Comparison of ENCODE assay signal across 9 cellular contexts in genomic region chr11:12376259-12376971, GRCh38.
DNase-seq lines count a peak whose midpoint lies in the region; ATAC-seq, FAIRE-seq and TF ChIP-seq lines count a peak whose summit lies in the region.
"Had no signal": no experiment of that assay in that cellular context is flagged by ENCODE, and none has a peak within 500 bp of the region (broad histone marks: within the 10 kb centered on the region; RNA-seq: fewer than 3 reads in every experiment).

No MANE protein-coding gene starts in this region.

- no peak for FAIRE-seq in H54 (lab: Jason Lieb, UNC)

- no peak for ATAC-seq in HG03196 (IDR thresholded peaks at IDR 0.05; ENCODE audit: unreplicated experiment)

- no peak for TF ChIP-seq POLR2A in H54 (IDR thresholded peaks at IDR 0.05; ENCODE audit: low read depth, low read length)

- no peak overlapping the region for H3K4me3 ChIP-seq in AG09309 (ENCODE audit: control insufficient read depth, low read depth, low read length)

- peak; percentile 57 for DNase-seq in AG09309 (ENCODE audit: low read depth)
- peak; percentile 39 for DNase-seq in NCI-H69 (lab: John Stamatoyannopoulos, UW)
- DNase-seq in epithelial cell of prostate (ENCODE audit: low read depth, low spot score) = no peak
- DNase-seq in KBM-7 = no peak
- no peak for DNase-seq in GM13976 (ENCODE audit: low spot score)
- no peak for DNase-seq in H54 (ENCODE audit: insufficient read length, low spot score)
- DNase-seq: NCI-H1930 had no signal

- peak overlapping the region; percentile 87 for H3K27ac ChIP-seq in epithelial cell of prostate

- peak overlapping the region; percentile 84 to 89 (median 88) for H3K4me3 Mint-ChIP-seq in nephron

- H3K36me3 Mint-ChIP-seq in nephron (ENCODE audit: low read depth) = peaks cover 11% of the 10 kb centered on the region

- no peaks in the 10 kb centered on the region for H3K9me3 Mint-ChIP-seq in nephron

- TF ChIP-seq CTCF in AG09309 (IDR thresholded peaks at IDR 0.05; ENCODE audit: control insufficient read depth, insufficient read depth, low read depth, low read length, missing control alignments) (no peak), nephron (IDR thresholded peaks at IDR 0.05; ENCODE audit: unreplicated experiment in 3 of 3) (no peak), GM13976 (IDR thresholded peaks at IDR 0.05; ENCODE audit: borderline replicate concordance, control extremely low read depth, extremely low read depth, insufficient read depth, missing control alignments) (no peak)

- peak overlapping the region; percentile 89 to 96 (median 90) for H3K27ac Mint-ChIP-seq in nephron

- peaks cover 56% of the 10 kb centered on the region for H3K4me1 Mint-ChIP-seq in nephron

- in situ Hi-C loops in KBM-7 (cut with MboI; ENCODE audit: low pct_unique_long_range_greater_than_20kb, low sequenced_read_pairs) = no loop called here
- in situ Hi-C loops in GM13976 (cut with MboI; ENCODE audit: low sequenced_read_pairs, unreplicated experiment) = no loop called here

- H3K27me3 Mint-ChIP-seq in nephron (ENCODE audit: low read depth) = no peaks in the 10 kb centered on the region

Comparison
In these comparisons a context has a peak if more than half of its experiments do, and no peak if none do; other contexts are left out.
1. DNase-seq: peak in AG09309 (single experiment) and NCI-H69 (single experiment); none in epithelial cell of prostate (single experiment), KBM-7 (single experiment), GM13976 (single experiment) and H54 (single experiment).